In the genomic region with DNA sequence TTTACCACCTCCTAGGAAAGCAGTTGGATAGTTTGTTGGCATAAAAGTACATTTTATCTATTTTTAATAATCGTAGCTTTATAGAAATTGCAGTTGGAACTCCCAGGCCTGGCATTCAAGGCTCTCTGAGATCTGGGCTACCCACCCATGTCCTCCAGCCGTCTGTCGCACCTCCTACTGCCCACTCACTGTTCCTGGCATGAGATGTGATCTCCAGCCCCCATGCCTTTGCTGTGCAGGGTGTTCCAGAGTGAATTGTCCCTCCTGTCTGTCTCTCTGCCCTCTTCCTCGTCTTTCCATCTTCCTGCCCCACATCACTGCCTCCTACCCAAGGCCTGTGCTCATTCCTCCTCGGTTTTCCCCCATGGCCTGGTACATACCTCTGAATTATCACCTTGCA, we compare ENCODE assay signal across 10 cellular contexts. TPM values are rescaled to one million over a fixed set of nuclear protein-coding genes. Genes with fewer than 3 reads are reported as not detected.
DNase-seq lines count a peak whose midpoint lies in the region; ATAC-seq and TF ChIP-seq lines count a peak whose summit lies in the region.
"Had no signal": no experiment of that assay in that cellular context is flagged by ENCODE, and none has a peak within 500 bp of the region (broad histone marks: within the 10 kb centered on the region; RNA-seq: fewer than 3 reads in every experiment).

No MANE protein-coding gene starts in this region.

- peak overlapping the region in 3 of 4 donors; percentile 13 to 64 (median 54) for H3K4me3 Mint-ChIP-seq in CD4-positive, CD25-positive, alpha-beta regulatory T cell
- no peak overlapping the region for H3K4me3 Mint-ChIP-seq in GM23338

- peak overlapping the region; percentile 48 for H4K5ac ChIP-seq in IMR-90 (ENCODE audit: low read depth, low read length)

- H2AFZ ChIP-seq in IMR-90 (replicated peaks; ENCODE audit: low read length, poor library complexity), result peak overlapping the region; percentile 64
- no peak overlapping the region for H2AFZ ChIP-seq in GM23338

- H2AK9ac ChIP-seq in IMR-90 (replicated peaks; ENCODE audit: low read depth, low read length, poor library complexity), result peak overlapping the region; percentile 88

- H3K79me1 ChIP-seq in IMR-90 (ENCODE audit: low read depth in 1 of 2, low read length in 2 of 2), result peaks cover 47 to 91% of the 10 kb centered on the region in 2 experiments

- H3K23ac ChIP-seq in IMR-90 (ENCODE audit: low read depth, low read length), result peak overlapping the region; percentile 95

- H3K79me2 ChIP-seq in GM23338 (replicated peaks; ENCODE audit: insufficient read depth), result peaks cover 19% of the 10 kb centered on the region; the same call in 1 of the 2 replicates

- TF ChIP-seq RAD21 in IMR-90 (IDR thresholded peaks at IDR 0.05; ENCODE audit: low read length), result no peak

- no peaks in the 10 kb centered on the region for H3K9me2 ChIP-seq in GM23338 (ENCODE audit: insufficient read depth)

- peak overlapping the region; percentile 47 to 89 (median 82) for H3K27ac Mint-ChIP-seq in CD4-positive, CD25-positive, alpha-beta regulatory T cell
- H3K27ac Mint-ChIP-seq in GM23338, result no peak overlapping the region

- DNase-seq in CD4-positive, CD25-positive, alpha-beta regulatory T cell, result no peak
- DNase-seq in IMR-90, result no peak
- no peak for DNase-seq in colonic mucosa
- DNase-seq in posterior cingulate gyrus, result peak in 8 of 10 donors; percentile 46 to 93 (median 53)
- no peak for DNase-seq in DMS114 treated with DMSO at 0.1 percent for 48 hours (lab: John Stamatoyannopoulos, UW; ENCODE audit: unreplicated experiment)
- no peak for DNase-seq in GM23338 (ENCODE audit: low spot score)
- no peak for DNase-seq in NCI-H526 (lab: John Stamatoyannopoulos, UW)
- DNase-seq: activated CD4-positive, CD25-positive, alpha-beta regulatory T cell treated with anti-CD3 and anti-CD28 coated beads, Interleukin-2, amount 50 U/mL, for 72 hours; central memory CD4-positive, alpha-beta T cell had no signal

- CTCF ChIA-PET in IMR-90 (lab: Yijun Ruan, JAX), result no interaction called here

- intact Hi-C loops in IMR-90 (cut with micrococcal nuclease) (loop anchor here (1.0 to 2.0 kb wide), 2 partner anchors 27 to 50 kb away; a partner anchor contains a TSS), colonic mucosa (cut with DNase I) (no loop called here), posterior cingulate gyrus (cut with DNase I) (no loop called here)

- H2BK20ac ChIP-seq in IMR-90 (ENCODE audit: low read depth, low read length), result peak overlapping the region; percentile 91

- peak overlapping the region; percentile 72 for H3K56ac ChIP-seq in IMR-90 (ENCODE audit: extremely low read depth, insufficient read depth, low read length)

- H2BK5ac ChIP-seq in IMR-90 (ENCODE audit: low read depth, low read length, poor library complexity, severe bottlenecking), result peak overlapping the region; percentile 91

- peak overlapping the region; percentile 99 for H3K4ac ChIP-seq in IMR-90 (ENCODE audit: low read depth, low read length)

- peaks cover 30 to 70% (median 57%) of the 10 kb centered on the region in 4 donors for H3K4me1 Mint-ChIP-seq in CD4-positive, CD25-positive, alpha-beta regulatory T cell
- H3K4me1 Mint-ChIP-seq in GM23338, result no peaks in the 10 kb centered on the region; the same call in 2 of the 3 replicates

- no TSS peak for BruUV-seq in IMR-90 (replicated peaks; lab: Mats Ljungman, UMichigan)

- H3K27ac ChIP-seq in CD4-positive, CD25-positive, alpha-beta regulatory T cell (ENCODE audit: insufficient read depth, low read length, poor library complexity, severe bottlenecking), result peak overlapping the region; percentile 45
- H3K27ac ChIP-seq in IMR-90 (ENCODE audit: insufficient read depth, low read length), result peak overlapping the region; percentile 85
- peak overlapping the region; percentile 1 for H3K27ac ChIP-seq in colonic mucosa
- H3K27ac ChIP-seq in GM23338 (ENCODE audit: low read depth), result no peak overlapping the region

- peaks cover 11% of the 10 kb centered on the region; the same call in 1 of the 2 replicates for H4K20me1 ChIP-seq in IMR-90 (ENCODE audit: insufficient read depth, low read length)
- peaks cover 2% of the 10 kb centered on the region; the same call in 1 of the 2 replicates for H4K20me1 ChIP-seq in GM23338 (replicated peaks; ENCODE audit: insufficient read depth)

- H3K9ac ChIP-seq in IMR-90 (ENCODE audit: low read depth, low read length) (peak overlapping the region; percentile 36), colonic mucosa (ENCODE audit: low read depth in 2 of 2, low read length in 2 of 2) (no peak overlapping the region)

- TF ChIP-seq POLR2A in IMR-90 (IDR thresholded peaks at IDR 0.05; ENCODE audit: low read depth, low read length), result no peak

- peaks cover 34% of the 10 kb centered on the region for H3K36me3 ChIP-seq in CD4-positive, CD25-positive, alpha-beta regulatory T cell (ENCODE audit: control insufficient read depth, insufficient read depth, low read length)
- H3K36me3 ChIP-seq in IMR-90 (ENCODE audit: control insufficient read depth, insufficient read depth, low read length) (peaks cover 31% of the 10 kb centered on the region), colonic mucosa (no peaks in the 10 kb centered on the region), GM23338 (ENCODE audit: insufficient read depth) (no peaks in the 10 kb centered on the region)

- ATAC-seq in CD4-positive, CD25-positive, alpha-beta regulatory T cell (ENCODE audit: low read depth in 2 of 2), result no peak
- no peak for ATAC-seq in IMR-90 (ENCODE audit: low read depth)
- no peak for ATAC-seq in HG02798 (IDR thresholded peaks at IDR 0.05; ENCODE audit: poor library complexity, unreplicated experiment)
- no peak for ATAC-seq in GM23338

- H3K27me3 Mint-ChIP-seq in CD4-positive, CD25-positive, alpha-beta regulatory T cell, result no peaks in the 10 kb centered on the region
- no peaks in the 10 kb centered on the region for H3K27me3 Mint-ChIP-seq in GM23338 (ENCODE audit: insufficient read depth, low read depth, poor library complexity)

- H3K36me3 Mint-ChIP-seq in CD4-positive, CD25-positive, alpha-beta regulatory T cell, result peaks cover 17% of the 10 kb centered on the region
- peaks cover 12% of the 10 kb centered on the region for H3K36me3 Mint-ChIP-seq in GM23338 (ENCODE audit: low read depth)

- H3K9me3 Mint-ChIP-seq in CD4-positive, CD25-positive, alpha-beta regulatory T cell, result no peaks in the 10 kb centered on the region
- H3K9me3 Mint-ChIP-seq in GM23338, result no peaks in the 10 kb centered on the region

- peak overlapping the region; percentile 99 for H2BK15ac ChIP-seq in IMR-90 (ENCODE audit: low read depth, low read length)

- H3K4me2 ChIP-seq in IMR-90 (ENCODE audit: low read depth, low read length) (peak overlapping the region; percentile 35), GM23338 (no peak overlapping the region)

- H2AK5ac ChIP-seq in IMR-90 (ENCODE audit: low read depth, low read length), result peak overlapping the region; percentile 100

- in situ Hi-C loops in IMR-90 (cut with MboI; ENCODE audit: low sequenced_read_pairs), result no loop called here

- peak overlapping the region; percentile 98 for H3K14ac ChIP-seq in IMR-90 (replicated peaks; ENCODE audit: low read depth, low read length)

- WGBS in IMR-90 (ENCODE audit: extremely low coverage in 2 of 2, insufficient read length in 1 of 2), 2 experiments, result 93% methylated on average over 2 of the region's 5 CpGs; no CpG with 5 or more reads in 1 of the 2 experiments

- peaks cover 17% of the 10 kb centered on the region for H3K4me1 ChIP-seq in CD4-positive, CD25-positive, alpha-beta regulatory T cell (ENCODE audit: control insufficient read depth, insufficient read depth, low read length, poor library complexity, severe bottlenecking)
- H3K4me1 ChIP-seq in IMR-90 (ENCODE audit: control insufficient read depth, insufficient read depth, low read length) (peaks cover 35% of the 10 kb centered on the region), colonic mucosa (no peaks in the 10 kb centered on the region), GM23338 (ENCODE audit: insufficient read depth) (no peaks in the 10 kb centered on the region)

- H3K4me3 ChIP-seq in CD4-positive, CD25-positive, alpha-beta regulatory T cell (ENCODE audit: low read depth, low read length), result peak overlapping the region; percentile 6
- H3K4me3 ChIP-seq in IMR-90 (ENCODE audit: insufficient read depth, low read depth, low read length) (no peak overlapping the region), colonic mucosa (no peak overlapping the region), GM23338 (no peak overlapping the region)

- H4K91ac ChIP-seq in IMR-90 (ENCODE audit: insufficient read depth, low read depth, low read length), result peak overlapping the region; percentile 97

- peak overlapping the region; percentile 89 for H2BK120ac ChIP-seq in IMR-90 (ENCODE audit: low read depth, low read length)

- H3K27me3 ChIP-seq in CD4-positive, CD25-positive, alpha-beta regulatory T cell (ENCODE audit: control insufficient read depth, insufficient read depth, low read length), result no peaks in the 10 kb centered on the region
- H3K27me3 ChIP-seq in IMR-90 (ENCODE audit: control insufficient read depth, insufficient read depth, low read length) (no peaks in the 10 kb centered on the region), colonic mucosa (no peaks in the 10 kb centered on the region), GM23338 (ENCODE audit: insufficient read depth) (no peaks in the 10 kb centered on the region)

- peaks cover 35% of the 10 kb centered on the region for H3K9me1 ChIP-seq in IMR-90 (ENCODE audit: insufficient read depth, low read length)

- peak overlapping the region; percentile 87 to 88 for H4K8ac ChIP-seq in IMR-90 (ENCODE audit: low read depth in 2 of 2, low read length in 2 of 2)

- POLR2A ChIA-PET in IMR-90 (lab: Charles Lee; ENCODE audit: unreplicated experiment), result no interaction called here

- dilution Hi-C loops in IMR-90 (cut with HindIII; ENCODE audit: low sequenced_read_pairs, unreplicated experiment), result no loop called here

- H3K18ac ChIP-seq in IMR-90 (ENCODE audit: low read depth, low read length), result peak overlapping the region; percentile 49

- H3K9me3 ChIP-seq in CD4-positive, CD25-positive, alpha-beta regulatory T cell (ENCODE audit: control insufficient read depth in 2 of 2, low read length in 2 of 2), result no peaks in the 10 kb centered on the region
- H3K9me3 ChIP-seq in IMR-90 (ENCODE audit: control insufficient read depth, insufficient read depth, low read length) (no peaks in the 10 kb centered on the region), colonic mucosa (no peaks in the 10 kb centered on the region)

- TF ChIP-seq CTCF in IMR-90 (conservative IDR thresholded peaks at IDR 0.05; ENCODE audit: low read depth, low read length) (no peak), colonic mucosa (IDR thresholded peaks at IDR 0.05) (no peak), GM23338 (conservative IDR thresholded peaks at IDR 0.05; ENCODE audit: low read depth in 2 of 2) (no peak)

- no peaks in the 10 kb centered on the region for H3F3A ChIP-seq in GM23338 (replicated peaks; ENCODE audit: low read depth)

RNA-seq across cellular contexts. Expression of a gene that starts 50.7 kb away (rescaled TPM):
- total RNA-seq in CD4-positive, CD25-positive, alpha-beta regulatory T cell, result 76.3 TPM
- polyA plus RNA-seq in CD4-positive, CD25-positive, alpha-beta regulatory T cell, result 10 to 100 TPM; 27.1 to 34.3 (median 30.3) TPM
- total RNA-seq in IMR-90 (2012; rRNA removed) (31.7 and 38.0 TPM in 2 replicates), colonic mucosa (10 to 100 TPM; 33.2 to 37.9 TPM)
- polyA plus RNA-seq in IMR-90 (2012; rRNA removed) (37.1 and 37.4 TPM in 2 replicates), GM23338 (2016; fragmentation: Nextera tagmentation; extraction: Ambion mirVana) (16.9 and 18.9 TPM in 2 replicates)
- polyA plus RNA-seq in IMR-90 (2012; cell fraction: cytosol; rRNA removed), result 27.3 and 29.6 TPM in 2 replicates
- polyA plus RNA-seq in IMR-90 (2012; cell fraction: nucleus; rRNA removed; ENCODE audit: low replicate concordance), result 35.3 and 62.9 TPM in 2 replicates
- total RNA-seq in GM23338 (2014; rRNA removed; shearing (Covaris generic)), result 26.2 and 26.4 TPM in 2 replicates

Comparison
In these comparisons a context has a peak if more than half of its experiments do, and no peak if none do; other contexts are left out.
1. DNase-seq: peak in posterior cingulate gyrus (8 of 10); none in CD4-positive, CD25-positive, alpha-beta regulatory T cell (0 of 3), IMR-90 (single experiment), colonic mucosa (single experiment), DMS114 treated with DMSO at 0.1 percent for 48 hours (single experiment), GM23338 (single experiment) and NCI-H526 (0 of 2).